ENCODE assay signal across 8 cellular contexts in genomic region chr19:49869484-49870308, GRCh38. TPM values are rescaled to one million over a fixed set of nuclear protein-coding genes. Genes with fewer than 3 reads are reported as not detected.
DNase-seq lines count a peak whose midpoint lies in the region; ATAC-seq and TF ChIP-seq lines count a peak whose summit lies in the region.

No MANE protein-coding gene starts in this region.

- H2AK5ac ChIP-seq in mesendoderm (ENCODE audit: low read length): peak overlapping the region; percentile 99

- no peak overlapping the region for H3K27ac Mint-ChIP-seq in endodermal cell

- H4K5ac ChIP-seq in mesendoderm (ENCODE audit: low read length): peak overlapping the region; percentile 30

- H4K8ac ChIP-seq in mesendoderm (ENCODE audit: low read depth, low read length): no peak overlapping the region

- H3K4me1 ChIP-seq in HUES48 (ENCODE audit: control insufficient read depth, insufficient read depth, low read length) (peaks cover 15% of the 10 kb centered on the region), NT2/D1 (ENCODE audit: insufficient read depth, insufficient read length) (peaks cover 18% of the 10 kb centered on the region), endodermal cell (ENCODE audit: control insufficient read depth, insufficient read depth, low read length) (peaks cover 4% of the 10 kb centered on the region), mesendoderm (ENCODE audit: control insufficient read depth, low read depth, low read length) (peaks cover 4% of the 10 kb centered on the region)

- H3K9ac ChIP-seq in HUES48 (ENCODE audit: low read depth, low read length): peak overlapping the region; percentile 64
- H3K9ac ChIP-seq in NT2/D1 (ENCODE audit: insufficient read length, low read depth): peak overlapping the region; percentile 90
- H3K9ac ChIP-seq in endodermal cell (ENCODE audit: extremely low read depth, low read length, poor library complexity, severe bottlenecking): peak overlapping the region; percentile 38
- peak overlapping the region; percentile 87 for H3K9ac ChIP-seq in mesendoderm (ENCODE audit: low read length)

- H3K4me1 Mint-ChIP-seq in endodermal cell: peaks cover 19% of the 10 kb centered on the region

- peak overlapping the region; percentile 65 for H2BK5ac ChIP-seq in mesendoderm (ENCODE audit: low read length)

- H3K36me3 ChIP-seq in HUES48 (ENCODE audit: control insufficient read depth, insufficient read depth, low read length) (peaks cover 10% of the 10 kb centered on the region), NT2/D1 (ENCODE audit: insufficient read depth, insufficient read length, low read length) (peaks cover 54% of the 10 kb centered on the region), endodermal cell (ENCODE audit: control insufficient read depth, insufficient read depth, low read length) (peaks cover 12% of the 10 kb centered on the region), mesendoderm (ENCODE audit: control insufficient read depth, insufficient read depth, low read length) (peaks cover under 1% of the 10 kb centered on the region)

- H3K27ac ChIP-seq in HUES48 (ENCODE audit: low read depth, low read length): peak overlapping the region; percentile 87
- peak overlapping the region; percentile 82 for H3K27ac ChIP-seq in endodermal cell (ENCODE audit: low read depth, low read length)
- peak overlapping the region; percentile 69 for H3K27ac ChIP-seq in mesendoderm (ENCODE audit: low read depth, low read length)

- H2BK15ac ChIP-seq in mesendoderm (replicated peaks; ENCODE audit: low read depth): no peak overlapping the region

- H3K4me3 ChIP-seq in HUES48 (ENCODE audit: low read depth, low read length): peak overlapping the region; percentile 65
- H3K4me3 ChIP-seq in NT2/D1 (ENCODE audit: insufficient read length, low read depth): peak overlapping the region; percentile 39
- H3K4me3 ChIP-seq in endodermal cell (ENCODE audit: low read length): peak overlapping the region; percentile 74
- H3K4me3 ChIP-seq in mesendoderm (ENCODE audit: low read length): peak overlapping the region; percentile 44

- H3K9me3 Mint-ChIP-seq in endodermal cell: peaks cover 5% of the 10 kb centered on the region

- ATAC-seq in GM21390 (IDR thresholded peaks at IDR 0.05; ENCODE audit: unreplicated experiment): peak; percentile 55

- H3K9me3 ChIP-seq in HUES48 (ENCODE audit: control insufficient read depth, insufficient read depth, low read length): no peaks in the 10 kb centered on the region
- no peaks in the 10 kb centered on the region for H3K9me3 ChIP-seq in NT2/D1 (ENCODE audit: insufficient read depth, low read length)
- no peaks in the 10 kb centered on the region for H3K9me3 ChIP-seq in endodermal cell (ENCODE audit: control insufficient read depth, low read length)

- peaks cover 18% of the 10 kb centered on the region for H3K79me2 ChIP-seq in mesendoderm (ENCODE audit: control insufficient read depth, insufficient read depth, low read length)

- peak overlapping the region; percentile 29 for H3K18ac ChIP-seq in mesendoderm (ENCODE audit: low read length)

- DNase-seq in Caki2 (ENCODE audit: low read depth) (peak; percentile 100), NT2/D1 (ENCODE audit: low read depth, low spot score) (peak; percentile 96), endodermal cell (peak; percentile 99), mesendoderm (peak; percentile 100)
- DNase-seq in activated CD8-positive, alpha-beta memory T cell treated with anti-CD3 and anti-CD28 coated beads, Interleukin-2, amount 50 U/mL, for 24 hours (ENCODE audit: extremely low read depth): peak; percentile 83
- DNase-seq in stimulated activated CD8-positive, alpha-beta memory T cell treated with anti-CD3 and anti-CD28 coated beads, Interleukin-12 subunit alpha, Interleukin-12 subunit beta, amount 100 ng/mL, for 4 hours (ENCODE audit: low read depth): peak; percentile 76

- peaks cover 24% of the 10 kb centered on the region for H3K36me3 Mint-ChIP-seq in endodermal cell (ENCODE audit: low read depth)

- peak overlapping the region; percentile 85 for H3K4ac ChIP-seq in mesendoderm (ENCODE audit: low read depth, low read length)

- peak overlapping the region; percentile 88 for H3K4me2 ChIP-seq in mesendoderm (ENCODE audit: low read length)

- TF ChIP-seq CTCF in endodermal cell (conservative IDR thresholded peaks at IDR 0.05): no peak

- 3 to 4% methylated on average over 29 to 67 of the region's 67 CpGs for WGBS in endodermal cell (ENCODE audit: insufficient coverage in 1 of 2, insufficient read length in 1 of 2), 2 experiments
- no CpG with 5 or more reads among the region's 67 CpGs for WGBS in mesendoderm (ENCODE audit: extremely low coverage, insufficient coverage, low lambda C conversion rate)

- no peaks in the 10 kb centered on the region for H3K27me3 ChIP-seq in HUES48 (ENCODE audit: control insufficient read depth, insufficient read depth, low read length)
- no peaks in the 10 kb centered on the region for H3K27me3 ChIP-seq in NT2/D1 (ENCODE audit: insufficient read depth, insufficient read length)
- no peaks in the 10 kb centered on the region for H3K27me3 ChIP-seq in endodermal cell (ENCODE audit: control insufficient read depth, insufficient read depth, low read length, poor library complexity, severe bottlenecking)
- no peaks in the 10 kb centered on the region for H3K27me3 ChIP-seq in mesendoderm (ENCODE audit: insufficient read depth, low read length, poor library complexity)

- no peaks in the 10 kb centered on the region for H3K27me3 Mint-ChIP-seq in endodermal cell (ENCODE audit: insufficient read depth)

- peaks cover 13% of the 10 kb centered on the region for H3K79me1 ChIP-seq in mesendoderm (ENCODE audit: low read length)

- no peak overlapping the region for H3K4me3 Mint-ChIP-seq in endodermal cell

- in situ Hi-C loops in Caki2 (cut with HindIII; ENCODE audit: low pct_unique_long_range_greater_than_20kb, low sequenced_read_pairs): no loop called here

- peak overlapping the region; percentile 74 for H3K23ac ChIP-seq in mesendoderm (ENCODE audit: low read length)

- peak overlapping the region; percentile 96 for H3K56ac ChIP-seq in mesendoderm (ENCODE audit: low read length)

- H2BK120ac ChIP-seq in mesendoderm (ENCODE audit: low read depth, low read length): no peak overlapping the region

RNA-seq across cellular contexts. Expression of gene PNKP, which starts 2.3 kb away (rescaled TPM):
- 61.9 and 99.6 TPM in 2 replicates for total RNA-seq in Caki2 (2014; rRNA removed; shearing (Covaris generic); ENCODE audit: low replicate concordance)
- 100 to 1,000 TPM; 161 to 163 TPM for total RNA-seq in endodermal cell
- polyA plus RNA-seq in endodermal cell (2013, experiment 1 of 2): 78.3 TPM
- polyA plus RNA-seq in endodermal cell (2013, experiment 2 of 2): 66.1 TPM
- polyA plus RNA-seq in mesendoderm (2013, experiment 1 of 2): 44.3 TPM
- polyA plus RNA-seq in mesendoderm (2013, experiment 2 of 2): 43.9 TPM

RNA-seq across cellular contexts. Expression of gene AKT1S1, which starts 7.5 kb away (rescaled TPM):
- total RNA-seq in Caki2 (2014; rRNA removed; shearing (Covaris generic); ENCODE audit: low replicate concordance): 8.0 and 12.9 TPM in 2 replicates
- total RNA-seq in endodermal cell: 10 to 100 TPM; 41.3 to 47.0 TPM
- polyA plus RNA-seq in endodermal cell (2013, experiment 1 of 2): 29.0 TPM
- polyA plus RNA-seq in endodermal cell (2013, experiment 2 of 2): 26.6 TPM
- 74.2 TPM for polyA plus RNA-seq in mesendoderm (2013, experiment 1 of 2)
- 73.3 TPM for polyA plus RNA-seq in mesendoderm (2013, experiment 2 of 2)

RNA-seq across cellular contexts. Expression of gene TBC1D17, which starts 7.8 kb away (rescaled TPM):
- 7.1 and 7.8 TPM in 2 replicates for total RNA-seq in Caki2 (2014; rRNA removed; shearing (Covaris generic); ENCODE audit: low replicate concordance)
- 10 to 100 TPM; 40.7 to 47.3 TPM for total RNA-seq in endodermal cell
- 35.5 TPM for polyA plus RNA-seq in endodermal cell (2013, experiment 1 of 2)
- polyA plus RNA-seq in endodermal cell (2013, experiment 2 of 2): 29.4 TPM
- polyA plus RNA-seq in mesendoderm (2013, experiment 1 of 2): 29.3 TPM
- 28.2 TPM for polyA plus RNA-seq in mesendoderm (2013, experiment 2 of 2)

RNA-seq across cellular contexts. Expression of gene PTOV1, which starts 18.7 kb away (rescaled TPM):
- total RNA-seq in Caki2 (2014; rRNA removed; shearing (Covaris generic); ENCODE audit: low replicate concordance): 126 and 143 TPM in 2 replicates
- 100 to 1,000 TPM; 279 to 287 TPM for total RNA-seq in endodermal cell
- polyA plus RNA-seq in endodermal cell (2013, experiment 1 of 2): 359 TPM
- polyA plus RNA-seq in endodermal cell (2013, experiment 2 of 2): 302 TPM
- 156 TPM for polyA plus RNA-seq in mesendoderm (2013, experiment 1 of 2)
- polyA plus RNA-seq in mesendoderm (2013, experiment 2 of 2): 150 TPM

RNA-seq across cellular contexts. Expression of gene IL4I1, which starts 27.0 kb away (rescaled TPM):
- total RNA-seq in Caki2 (2014; rRNA removed; shearing (Covaris generic); ENCODE audit: low replicate concordance): 8.9 and 9.5 TPM in 2 replicates
- total RNA-seq in endodermal cell: under 1 TPM in 1 of 2 donors, not detected in 1; 0.97 TPM
- polyA plus RNA-seq in endodermal cell (2013, experiment 1 of 2): 0.68 TPM
- 0.95 TPM for polyA plus RNA-seq in endodermal cell (2013, experiment 2 of 2)
- polyA plus RNA-seq in mesendoderm (2013, experiment 1 of 2): 0.24 TPM
- polyA plus RNA-seq in mesendoderm (2013, experiment 2 of 2): 0.15 TPM

Comparison
In these comparisons a context has a peak if more than half of its experiments do, and no peak if none do; other contexts are left out.
1. Peak in every context shown above with its lines: DNase-seq, ATAC-seq, H3K4me3 ChIP-seq and H3K27ac ChIP-seq.
2. H3K9ac ChIP-seq: peak in every context shown above with its lines; median percentile 90 in NT2/D1; 87 in mesendoderm; 64 in HUES48; 38 in endodermal cell.